ENCODE assay signal across 8 cellular contexts in the genomic region with DNA sequence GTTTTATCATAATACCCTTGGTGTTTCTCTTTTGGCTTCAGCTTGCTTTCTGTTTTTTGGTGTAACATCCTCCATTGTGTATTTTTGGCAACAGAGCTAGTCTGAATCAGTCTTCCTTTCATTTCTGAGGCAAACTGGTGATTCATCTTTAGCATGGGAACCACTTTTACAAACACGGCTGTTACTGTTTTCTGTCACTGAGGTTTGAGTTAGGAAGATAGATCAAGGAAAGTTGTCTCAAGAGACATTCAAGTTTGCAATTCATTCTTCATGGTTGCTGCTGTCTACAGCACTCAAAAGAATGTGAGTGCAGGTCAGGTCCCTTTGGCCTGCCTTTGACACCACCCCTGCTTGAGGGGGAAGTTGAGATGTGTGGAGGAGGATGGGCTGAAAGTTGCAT. TPM values are rescaled to one million over a fixed set of nuclear protein-coding genes. Genes with fewer than 3 reads are reported as not detected.
DNase-seq lines count a peak whose midpoint lies in the region; ATAC-seq, FAIRE-seq and TF ChIP-seq lines count a peak whose summit lies in the region.

No MANE protein-coding gene starts in this region.

- WGBS in prostate gland, result 10% methylated on average over 1 of the region's 1 CpG

- H4K20me1 ChIP-seq in BLaER1, result peaks cover 28% of the 10 kb centered on the region

- H3K27ac ChIP-seq in BLaER1 (no peak overlapping the region), prostate gland (no peak overlapping the region)

- peak; percentile 70 for FAIRE-seq in H54 (lab: Jason Lieb, UNC)

- no peak overlapping the region for H3K9ac ChIP-seq in BLaER1

- TF ChIP-seq POLR2A in H54 (IDR thresholded peaks at IDR 0.05; ENCODE audit: low read depth, low read length) (no peak), prostate gland (IDR thresholded peaks at IDR 0.05) (no peak)

- no peak for TF ChIP-seq CTCF in prostate gland (IDR thresholded peaks at IDR 0.05)

- H3K4me2 ChIP-seq in BLaER1, result peak overlapping the region; percentile 5

- intact Hi-C loops in prostate gland (cut with DNase I), result no loop called here

- no peak for ATAC-seq in GM18520 (IDR thresholded peaks at IDR 0.05; ENCODE audit: unreplicated experiment)

- H3K4me3 ChIP-seq in BLaER1 (no peak overlapping the region), prostate gland (no peak overlapping the region)

- DNase-seq in H54 (ENCODE audit: insufficient read length, low spot score) (no peak), SIG-M5 treated with dmso at 0.1 percent for 504 hours (lab: John Stamatoyannopoulos, UW; ENCODE audit: unreplicated experiment) (peak; percentile 80), glomerular endothelial cell (ENCODE audit: extremely low read depth, low read depth, low spot score) (peak; percentile 27), T-helper 9 cell (no peak), prostate gland (ENCODE audit: low spot score) (no peak)
- DNase-seq in activated CD8-positive, alpha-beta memory T cell treated with anti-CD3 and anti-CD28 coated beads, Interleukin-2, amount 50 U/mL, for 4 hours, result no peak

- H3K27me3 ChIP-seq in BLaER1 (peaks cover 88% of the 10 kb centered on the region), prostate gland (replicated peaks; ENCODE audit: insufficient read depth) (no peaks in the 10 kb centered on the region)

- no peaks in the 10 kb centered on the region for H3K9me3 ChIP-seq in BLaER1
- H3K9me3 ChIP-seq in prostate gland, result no peaks in the 10 kb centered on the region

- H3K4me1 ChIP-seq in BLaER1, result peaks cover 33% of the 10 kb centered on the region
- H3K4me1 ChIP-seq in prostate gland (replicated peaks), result no peaks in the 10 kb centered on the region

- H3K36me3 ChIP-seq in BLaER1 (no peaks in the 10 kb centered on the region), prostate gland (no peaks in the 10 kb centered on the region)

RNA-seq across cellular contexts. Expression of gene IL21, which starts 36.3 kb away (rescaled TPM):
- total RNA-seq in glomerular endothelial cell, result not detected in 2 replicates
- total RNA-seq in prostate gland, result not detected

Comparison
In these comparisons a context has a peak if more than half of its experiments do, and no peak if none do; other contexts are left out.
1. DNase-seq: peak in SIG-M5 treated with dmso at 0.1 percent for 504 hours (single experiment) and glomerular endothelial cell (single experiment); none in H54 (single experiment), T-helper 9 cell (single experiment), prostate gland (single experiment) and activated CD8-positive, alpha-beta memory T cell treated with anti-CD3 and anti-CD28 coated beads, Interleukin-2, amount 50 U/mL, for 4 hours (single experiment).